2 cellular contexts compared by ENCODE assay signal in the genomic region with DNA sequence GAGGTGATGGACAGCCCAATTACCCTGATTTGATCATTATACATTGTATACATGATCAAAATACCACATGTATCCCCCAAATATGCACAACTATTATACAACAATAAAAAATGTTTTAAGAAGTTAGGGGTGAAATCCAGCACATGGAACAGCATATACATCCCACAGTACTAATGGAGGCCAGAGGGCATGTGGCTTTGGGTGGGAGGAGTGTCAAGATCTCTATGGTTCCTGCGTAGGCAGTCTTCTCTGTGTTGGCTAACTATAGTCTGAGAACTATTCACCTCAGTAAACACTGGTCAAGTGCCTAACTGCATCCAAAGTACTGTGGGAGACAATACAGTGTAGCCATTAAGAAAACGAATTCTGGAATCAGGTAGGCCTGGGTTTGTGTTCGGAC.
TF ChIP-seq lines count a peak whose summit lies in the region.

No MANE protein-coding gene starts in this region.

TF ChIP-seq in HepG2, 621 proteins besides CTCF, POLR2A, EP300 and RAD21:
- no peak for TF ChIP-seq NR1H2 (CRISPR knock-in tag; IDR thresholded peaks at IDR 0.05; ENCODE audit: borderline replicate concordance, low read depth)
- TF ChIP-seq KMT2A (CRISPR knock-in tag; IDR thresholded peaks at IDR 0.05), result no peak
- TF ChIP-seq, protein P1, sequence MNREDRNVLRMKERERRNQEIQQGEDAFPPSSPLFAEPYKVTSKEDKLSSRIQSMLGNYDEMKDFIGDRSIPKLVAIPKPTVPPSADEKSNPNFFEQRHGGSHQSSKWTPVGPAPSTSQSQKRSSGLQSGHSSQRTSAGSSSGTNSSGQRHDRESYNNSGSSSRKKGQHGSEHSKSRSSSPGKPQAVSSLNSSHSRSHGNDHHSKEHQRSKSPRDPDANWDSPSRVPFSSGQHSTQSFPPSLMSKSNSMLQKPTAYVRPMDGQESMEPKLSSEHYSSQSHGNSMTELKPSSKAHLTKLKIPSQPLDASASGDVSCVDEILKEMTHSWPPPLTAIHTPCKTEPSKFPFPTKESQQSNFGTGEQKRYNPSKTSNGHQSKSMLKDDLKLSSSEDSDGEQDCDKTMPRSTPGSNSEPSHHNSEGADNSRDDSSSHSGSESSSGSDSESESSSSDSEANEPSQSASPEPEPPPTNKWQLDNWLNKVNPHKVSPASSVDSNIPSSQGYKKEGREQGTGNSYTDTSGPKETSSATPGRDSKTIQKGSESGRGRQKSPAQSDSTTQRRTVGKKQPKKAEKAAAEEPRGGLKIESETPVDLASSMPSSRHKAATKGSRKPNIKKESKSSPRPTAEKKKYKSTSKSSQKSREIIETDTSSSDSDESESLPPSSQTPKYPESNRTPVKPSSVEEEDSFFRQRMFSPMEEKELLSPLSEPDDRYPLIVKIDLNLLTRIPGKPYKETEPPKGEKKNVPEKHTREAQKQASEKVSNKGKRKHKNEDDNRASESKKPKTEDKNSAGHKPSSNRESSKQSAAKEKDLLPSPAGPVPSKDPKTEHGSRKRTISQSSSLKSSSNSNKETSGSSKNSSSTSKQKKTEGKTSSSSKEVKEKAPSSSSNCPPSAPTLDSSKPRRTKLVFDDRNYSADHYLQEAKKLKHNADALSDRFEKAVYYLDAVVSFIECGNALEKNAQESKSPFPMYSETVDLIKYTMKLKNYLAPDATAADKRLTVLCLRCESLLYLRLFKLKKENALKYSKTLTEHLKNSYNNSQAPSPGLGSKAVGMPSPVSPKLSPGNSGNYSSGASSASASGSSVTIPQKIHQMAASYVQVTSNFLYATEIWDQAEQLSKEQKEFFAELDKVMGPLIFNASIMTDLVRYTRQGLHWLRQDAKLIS (CRISPR knock-in tag; IDR thresholded peaks at IDR 0.05), result no peak
- no peak for TF ChIP-seq ZNF564 (CRISPR knock-in tag; IDR thresholded peaks at IDR 0.05)
- TF ChIP-seq ZNF382 (CRISPR knock-in tag; IDR thresholded peaks at IDR 0.05; ENCODE audit: borderline replicate concordance), result no peak
- no peak for TF ChIP-seq JARID2 (CRISPR knock-in tag; IDR thresholded peaks at IDR 0.05; ENCODE audit: insufficient replicate concordance)
- TF ChIP-seq ZNF251 (CRISPR knock-in tag; IDR thresholded peaks at IDR 0.05), result no peak
- TF ChIP-seq STAG1 (CRISPR knock-in tag; IDR thresholded peaks at IDR 0.05), result no peak
- TF ChIP-seq ZNF296 (CRISPR knock-in tag; conservative IDR thresholded peaks at IDR 0.05), result no peak
- TF ChIP-seq, protein P2, sequence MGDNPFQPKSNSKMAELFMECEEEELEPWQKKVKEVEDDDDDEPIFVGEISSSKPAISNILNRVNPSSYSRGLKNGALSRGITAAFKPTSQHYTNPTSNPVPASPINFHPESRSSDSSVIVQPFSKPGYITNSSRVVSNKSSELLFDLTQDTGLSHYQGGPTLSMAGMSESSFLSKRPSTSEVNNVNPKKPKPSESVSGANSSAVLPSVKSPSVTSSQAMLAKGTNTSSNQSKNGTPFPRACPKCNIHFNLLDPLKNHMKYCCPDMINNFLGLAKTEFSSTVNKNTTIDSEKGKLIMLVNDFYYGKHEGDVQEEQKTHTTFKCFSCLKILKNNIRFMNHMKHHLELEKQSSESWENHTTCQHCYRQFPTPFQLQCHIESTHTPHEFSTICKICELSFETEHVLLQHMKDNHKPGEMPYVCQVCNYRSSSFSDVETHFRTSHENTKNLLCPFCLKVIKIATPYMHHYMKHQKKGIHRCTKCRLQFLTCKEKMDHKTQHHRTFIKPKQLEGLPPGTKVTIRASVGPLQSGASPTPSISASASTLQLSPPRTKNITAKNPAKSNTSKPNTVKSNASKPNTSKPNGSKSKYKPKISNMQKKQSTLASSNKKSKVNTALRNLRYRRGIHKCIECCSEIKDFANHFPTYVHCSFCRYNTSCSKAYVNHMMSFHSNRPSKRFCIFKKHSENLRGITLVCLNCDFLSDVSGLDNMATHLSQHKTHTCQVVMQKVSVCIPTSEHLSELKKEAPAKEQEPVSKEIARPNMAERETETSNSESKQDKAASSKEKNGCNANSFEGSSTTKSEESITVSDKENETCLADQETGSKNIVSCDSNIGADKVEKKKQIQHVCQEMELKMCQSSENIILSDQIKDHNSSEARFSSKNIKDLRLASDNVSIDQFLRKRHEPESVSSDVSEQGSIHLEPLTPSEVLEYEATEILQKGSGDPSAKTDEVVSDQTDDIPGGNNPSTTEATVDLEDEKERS (CRISPR knock-in tag; IDR thresholded peaks at IDR 0.05), result no peak
- TF ChIP-seq PTBP1 (IDR thresholded peaks at IDR 0.05; ENCODE audit: low read depth, low read length, poor library complexity, severe bottlenecking), result no peak
- TF ChIP-seq ZNF367 (CRISPR knock-in tag; IDR thresholded peaks at IDR 0.05; ENCODE audit: borderline replicate concordance), result no peak
- TF ChIP-seq ZNF660 (CRISPR knock-in tag; IDR thresholded peaks at IDR 0.05; ENCODE audit: borderline replicate concordance, low read depth), result no peak
- TF ChIP-seq MTA3 (CRISPR knock-in tag; IDR thresholded peaks at IDR 0.05), result no peak
- TF ChIP-seq ZKSCAN8 (CRISPR knock-in tag; IDR thresholded peaks at IDR 0.05; ENCODE audit: borderline replicate concordance), result no peak

TF ChIP-seq in WTC11, 78 proteins besides CTCF, POLR2A, EP300 and RAD21:
- TF ChIP-seq, protein P3, sequence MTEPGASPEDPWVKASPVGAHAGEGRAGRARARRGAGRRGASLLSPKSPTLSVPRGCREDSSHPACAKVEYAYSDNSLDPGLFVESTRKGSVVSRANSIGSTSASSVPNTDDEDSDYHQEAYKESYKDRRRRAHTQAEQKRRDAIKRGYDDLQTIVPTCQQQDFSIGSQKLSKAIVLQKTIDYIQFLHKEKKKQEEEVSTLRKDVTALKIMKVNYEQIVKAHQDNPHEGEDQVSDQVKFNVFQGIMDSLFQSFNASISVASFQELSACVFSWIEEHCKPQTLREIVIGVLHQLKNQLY (CRISPR knock-in tag; IDR thresholded peaks at IDR 0.05), result no peak
- TF ChIP-seq CBFB (CRISPR knock-in tag; IDR thresholded peaks at IDR 0.05; ENCODE audit: low read depth) (no peak), SP1 (CRISPR knock-in tag; conservative IDR thresholded peaks at IDR 0.05) (no peak), CREM (CRISPR knock-in tag; IDR thresholded peaks at IDR 0.05) (no peak), SMAD3 (CRISPR knock-in tag; IDR thresholded peaks at IDR 0.05; ENCODE audit: borderline replicate concordance) (no peak), NR1H2 (CRISPR knock-in tag; IDR thresholded peaks at IDR 0.05) (no peak), IRF2 (CRISPR knock-in tag; IDR thresholded peaks at IDR 0.05; ENCODE audit: borderline replicate concordance, low read depth) (no peak), ZBTB21 (CRISPR knock-in tag; IDR thresholded peaks at IDR 0.05; ENCODE audit: borderline replicate concordance) (no peak), FOXJ3 (CRISPR knock-in tag; IDR thresholded peaks at IDR 0.05; ENCODE audit: borderline replicate concordance) (no peak), MYBL2 (CRISPR knock-in tag; IDR thresholded peaks at IDR 0.05) (no peak), ZNF232 (CRISPR knock-in tag; IDR thresholded peaks at IDR 0.05) (no peak), GTF2I (CRISPR knock-in tag; conservative IDR thresholded peaks at IDR 0.05) (no peak), NR3C1 (CRISPR knock-in tag; conservative IDR thresholded peaks at IDR 0.05; ENCODE audit: low read depth) (no peak)
- TF ChIP-seq, protein P4, sequence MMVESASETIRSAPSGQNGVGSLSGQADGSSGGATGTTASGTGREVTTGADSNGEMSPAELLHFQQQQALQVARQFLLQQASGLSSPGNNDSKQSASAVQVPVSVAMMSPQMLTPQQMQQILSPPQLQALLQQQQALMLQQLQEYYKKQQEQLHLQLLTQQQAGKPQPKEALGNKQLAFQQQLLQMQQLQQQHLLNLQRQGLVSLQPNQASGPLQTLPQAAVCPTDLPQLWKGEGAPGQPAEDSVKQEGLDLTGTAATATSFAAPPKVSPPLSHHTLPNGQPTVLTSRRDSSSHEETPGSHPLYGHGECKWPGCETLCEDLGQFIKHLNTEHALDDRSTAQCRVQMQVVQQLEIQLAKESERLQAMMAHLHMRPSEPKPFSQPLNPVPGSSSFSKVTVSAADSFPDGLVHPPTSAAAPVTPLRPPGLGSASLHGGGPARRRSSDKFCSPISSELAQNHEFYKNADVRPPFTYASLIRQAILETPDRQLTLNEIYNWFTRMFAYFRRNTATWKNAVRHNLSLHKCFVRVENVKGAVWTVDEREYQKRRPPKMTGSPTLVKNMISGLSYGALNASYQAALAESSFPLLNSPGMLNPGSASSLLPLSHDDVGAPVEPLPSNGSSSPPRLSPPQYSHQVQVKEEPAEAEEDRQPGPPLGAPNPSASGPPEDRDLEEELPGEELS (CRISPR knock-in tag; IDR thresholded peaks at IDR 0.05), result no peak
- TF ChIP-seq, protein P5, sequence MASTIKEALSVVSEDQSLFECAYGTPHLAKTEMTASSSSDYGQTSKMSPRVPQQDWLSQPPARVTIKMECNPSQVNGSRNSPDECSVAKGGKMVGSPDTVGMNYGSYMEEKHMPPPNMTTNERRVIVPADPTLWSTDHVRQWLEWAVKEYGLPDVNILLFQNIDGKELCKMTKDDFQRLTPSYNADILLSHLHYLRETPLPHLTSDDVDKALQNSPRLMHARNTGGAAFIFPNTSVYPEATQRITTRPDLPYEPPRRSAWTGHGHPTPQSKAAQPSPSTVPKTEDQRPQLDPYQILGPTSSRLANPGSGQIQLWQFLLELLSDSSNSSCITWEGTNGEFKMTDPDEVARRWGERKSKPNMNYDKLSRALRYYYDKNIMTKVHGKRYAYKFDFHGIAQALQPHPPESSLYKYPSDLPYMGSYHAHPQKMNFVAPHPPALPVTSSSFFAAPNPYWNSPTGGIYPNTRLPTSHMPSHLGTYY (CRISPR knock-in tag; IDR thresholded peaks at IDR 0.05), result no peak
- TF ChIP-seq, protein P6, sequence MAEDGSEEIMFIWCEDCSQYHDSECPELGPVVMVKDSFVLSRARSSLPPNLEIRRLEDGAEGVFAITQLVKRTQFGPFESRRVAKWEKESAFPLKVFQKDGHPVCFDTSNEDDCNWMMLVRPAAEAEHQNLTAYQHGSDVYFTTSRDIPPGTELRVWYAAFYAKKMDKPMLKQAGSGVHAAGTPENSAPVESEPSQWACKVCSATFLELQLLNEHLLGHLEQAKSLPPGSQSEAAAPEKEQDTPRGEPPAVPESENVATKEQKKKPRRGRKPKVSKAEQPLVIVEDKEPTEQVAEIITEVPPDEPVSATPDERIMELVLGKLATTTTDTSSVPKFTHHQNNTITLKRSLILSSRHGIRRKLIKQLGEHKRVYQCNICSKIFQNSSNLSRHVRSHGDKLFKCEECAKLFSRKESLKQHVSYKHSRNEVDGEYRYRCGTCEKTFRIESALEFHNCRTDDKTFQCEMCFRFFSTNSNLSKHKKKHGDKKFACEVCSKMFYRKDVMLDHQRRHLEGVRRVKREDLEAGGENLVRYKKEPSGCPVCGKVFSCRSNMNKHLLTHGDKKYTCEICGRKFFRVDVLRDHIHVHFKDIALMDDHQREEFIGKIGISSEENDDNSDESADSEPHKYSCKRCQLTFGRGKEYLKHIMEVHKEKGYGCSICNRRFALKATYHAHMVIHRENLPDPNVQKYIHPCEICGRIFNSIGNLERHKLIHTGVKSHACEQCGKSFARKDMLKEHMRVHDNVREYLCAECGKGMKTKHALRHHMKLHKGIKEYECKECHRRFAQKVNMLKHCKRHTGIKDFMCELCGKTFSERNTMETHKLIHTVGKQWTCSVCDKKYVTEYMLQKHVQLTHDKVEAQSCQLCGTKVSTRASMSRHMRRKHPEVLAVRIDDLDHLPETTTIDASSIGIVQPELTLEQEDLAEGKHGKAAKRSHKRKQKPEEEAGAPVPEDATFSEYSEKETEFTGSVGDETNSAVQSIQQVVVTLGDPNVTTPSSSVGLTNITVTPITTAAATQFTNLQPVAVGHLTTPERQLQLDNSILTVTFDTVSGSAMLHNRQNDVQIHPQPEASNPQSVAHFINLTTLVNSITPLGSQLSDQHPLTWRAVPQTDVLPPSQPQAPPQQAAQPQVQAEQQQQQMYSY (CRISPR knock-in tag; IDR thresholded peaks at IDR 0.05), result no peak
- TF ChIP-seq, protein P7, sequence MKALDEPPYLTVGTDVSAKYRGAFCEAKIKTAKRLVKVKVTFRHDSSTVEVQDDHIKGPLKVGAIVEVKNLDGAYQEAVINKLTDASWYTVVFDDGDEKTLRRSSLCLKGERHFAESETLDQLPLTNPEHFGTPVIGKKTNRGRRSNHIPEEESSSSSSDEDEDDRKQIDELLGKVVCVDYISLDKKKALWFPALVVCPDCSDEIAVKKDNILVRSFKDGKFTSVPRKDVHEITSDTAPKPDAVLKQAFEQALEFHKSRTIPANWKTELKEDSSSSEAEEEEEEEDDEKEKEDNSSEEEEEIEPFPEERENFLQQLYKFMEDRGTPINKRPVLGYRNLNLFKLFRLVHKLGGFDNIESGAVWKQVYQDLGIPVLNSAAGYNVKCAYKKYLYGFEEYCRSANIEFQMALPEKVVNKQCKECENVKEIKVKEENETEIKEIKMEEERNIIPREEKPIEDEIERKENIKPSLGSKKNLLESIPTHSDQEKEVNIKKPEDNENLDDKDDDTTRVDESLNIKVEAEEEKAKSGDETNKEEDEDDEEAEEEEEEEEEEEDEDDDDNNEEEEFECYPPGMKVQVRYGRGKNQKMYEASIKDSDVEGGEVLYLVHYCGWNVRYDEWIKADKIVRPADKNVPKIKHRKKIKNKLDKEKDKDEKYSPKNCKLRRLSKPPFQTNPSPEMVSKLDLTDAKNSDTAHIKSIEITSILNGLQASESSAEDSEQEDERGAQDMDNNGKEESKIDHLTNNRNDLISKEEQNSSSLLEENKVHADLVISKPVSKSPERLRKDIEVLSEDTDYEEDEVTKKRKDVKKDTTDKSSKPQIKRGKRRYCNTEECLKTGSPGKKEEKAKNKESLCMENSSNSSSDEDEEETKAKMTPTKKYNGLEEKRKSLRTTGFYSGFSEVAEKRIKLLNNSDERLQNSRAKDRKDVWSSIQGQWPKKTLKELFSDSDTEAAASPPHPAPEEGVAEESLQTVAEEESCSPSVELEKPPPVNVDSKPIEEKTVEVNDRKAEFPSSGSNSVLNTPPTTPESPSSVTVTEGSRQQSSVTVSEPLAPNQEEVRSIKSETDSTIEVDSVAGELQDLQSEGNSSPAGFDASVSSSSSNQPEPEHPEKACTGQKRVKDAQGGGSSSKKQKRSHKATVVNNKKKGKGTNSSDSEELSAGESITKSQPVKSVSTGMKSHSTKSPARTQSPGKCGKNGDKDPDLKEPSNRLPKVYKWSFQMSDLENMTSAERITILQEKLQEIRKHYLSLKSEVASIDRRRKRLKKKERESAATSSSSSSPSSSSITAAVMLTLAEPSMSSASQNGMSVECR (CRISPR knock-in tag; IDR thresholded peaks at IDR 0.05; ENCODE audit: borderline replicate concordance), result no peak
- TF ChIP-seq, protein P8, sequence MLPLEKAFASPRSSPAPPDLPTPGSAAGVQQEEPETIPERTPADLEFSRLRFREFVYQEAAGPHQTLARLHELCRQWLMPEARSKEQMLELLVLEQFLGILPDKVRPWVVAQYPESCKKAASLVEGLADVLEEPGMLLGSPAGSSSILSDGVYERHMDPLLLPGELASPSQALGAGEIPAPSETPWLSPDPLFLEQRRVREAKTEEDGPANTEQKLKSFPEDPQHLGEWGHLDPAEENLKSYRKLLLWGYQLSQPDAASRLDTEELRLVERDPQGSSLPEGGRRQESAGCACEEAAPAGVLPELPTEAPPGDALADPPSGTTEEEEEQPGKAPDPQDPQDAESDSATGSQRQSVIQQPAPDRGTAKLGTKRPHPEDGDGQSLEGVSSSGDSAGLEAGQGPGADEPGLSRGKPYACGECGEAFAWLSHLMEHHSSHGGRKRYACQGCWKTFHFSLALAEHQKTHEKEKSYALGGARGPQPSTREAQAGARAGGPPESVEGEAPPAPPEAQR (CRISPR knock-in tag; IDR thresholded peaks at IDR 0.05), result no peak
